9 cellular contexts compared by ENCODE assay signal in the genomic region with DNA sequence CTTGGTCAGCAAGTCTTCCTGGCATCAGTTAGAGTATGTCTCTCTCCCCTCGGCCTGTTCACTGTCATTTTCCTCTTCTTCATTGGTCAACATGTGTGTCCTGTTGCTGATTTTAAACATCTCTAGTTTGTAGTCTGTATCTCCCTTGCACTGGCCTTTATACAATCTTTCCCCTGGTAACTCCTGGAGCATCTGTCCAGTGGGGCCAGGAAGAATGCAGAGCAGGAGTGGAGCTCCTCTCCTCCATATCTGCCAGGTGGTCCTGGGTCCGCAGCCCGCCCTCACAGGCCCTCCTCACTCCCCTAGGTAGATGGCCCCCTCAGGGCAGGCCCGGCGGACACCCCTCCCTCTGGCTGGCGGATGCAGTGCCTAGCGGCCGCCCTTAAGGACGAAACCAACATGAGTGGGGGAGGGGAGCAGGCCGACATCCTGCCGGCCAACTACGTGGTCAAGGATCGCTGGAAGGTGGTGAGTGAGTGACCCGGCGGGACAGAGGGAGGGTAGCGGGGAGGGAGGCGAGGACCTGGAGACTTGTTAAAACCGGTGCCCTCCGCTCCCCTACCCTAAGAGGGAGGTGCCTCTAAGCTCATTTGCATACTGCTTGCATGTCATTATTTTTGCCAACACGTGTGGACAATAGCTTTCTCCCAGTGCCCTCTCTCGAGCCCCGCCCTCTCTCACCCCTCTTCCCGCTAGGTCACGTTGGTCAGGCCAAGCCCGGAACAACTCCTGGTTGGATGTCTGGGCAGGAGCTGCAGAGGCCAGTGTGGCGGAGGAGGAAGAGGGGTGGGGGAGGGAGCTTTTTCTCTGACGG. TPM values are rescaled to one million over a fixed set of nuclear protein-coding genes. Genes with fewer than 3 reads are reported as not detected.
DNase-seq lines count a peak whose midpoint lies in the region; ATAC-seq, FAIRE-seq and TF ChIP-seq lines count a peak whose summit lies in the region.
"Had no signal": no experiment of that assay in that cellular context is flagged by ENCODE, and none has a peak within 500 bp of the region (broad histone marks: within the 10 kb centered on the region; RNA-seq: fewer than 3 reads in every experiment).

No MANE protein-coding gene starts in this region.

- H3K14ac ChIP-seq in H1 (ENCODE audit: insufficient read length) = no peak overlapping the region

- peak overlapping the region; percentile 95 for H2BK15ac ChIP-seq in H1 (ENCODE audit: low read length)

- H4K20me1 ChIP-seq in BLaER1 treated with 17β-estradiol and CSF1 and Interleukin-3, amounts not matched to agents 10 nM and 100 nM = peaks cover 0 to 6% (median 0%) of the 10 kb centered on the region in 11 experiments; a peak in 3 of 22 replicates
- H4K20me1 ChIP-seq in H1 (replicated peaks in 1 of 2; ENCODE audit: control insufficient read depth in 1 of 2, insufficient read depth in 2 of 2, low read length in 2 of 2) = peaks cover 0 to 4% of the 10 kb centered on the region in 2 experiments

- peaks cover 14% of the 10 kb centered on the region; the same call in 1 of the 2 replicates for H3K23me2 ChIP-seq in H1 (ENCODE audit: low read depth, low read length)

- no peak overlapping the region for H2AK5ac ChIP-seq in H1 (ENCODE audit: low read depth, low read length)

- peak overlapping the region; percentile 91 for H2BK5ac ChIP-seq in H1 (ENCODE audit: low read depth, low read length)

- H3K36me3 ChIP-seq in BLaER1 treated with 17β-estradiol and CSF1 and Interleukin-3, amounts not matched to agents 10 nM and 100 nM = no peaks in the 10 kb centered on the region
- no peaks in the 10 kb centered on the region for H3K36me3 ChIP-seq in H1 (ENCODE audit: control insufficient read depth in 2 of 4, insufficient read depth in 4 of 4, low read length in 3 of 4)
- no peaks in the 10 kb centered on the region for H3K36me3 ChIP-seq in upper lobe of left lung

- H3K4ac ChIP-seq in H1 (replicated peaks; ENCODE audit: insufficient read length, low read depth, low read length) = peak overlapping the region; percentile 80

- TF ChIP-seq RAD21 in H1 (IDR thresholded peaks at IDR 0.05 in 1 of 2, conservative IDR thresholded peaks at IDR 0.05 in 1 of 2; ENCODE audit: low read depth in 2 of 2, low read length in 2 of 2) = peak in 1 of 2 experiments; percentile 0; a peak in 1 of 4 replicates

- TF ChIP-seq POLR2A in H1 (IDR thresholded peaks at IDR 0.05; ENCODE audit: control extremely low read depth in 1 of 2, low read depth in 2 of 2, low read length in 2 of 2) (peak in 1 of 2 experiments; percentile 77; a peak in 1 of 3 replicates), upper lobe of left lung (IDR thresholded peaks at IDR 0.05) (no peak)

- TF ChIP-seq EP300 in H1 (IDR thresholded peaks at IDR 0.05; ENCODE audit: borderline replicate concordance in 1 of 2, low read depth in 2 of 2, low read length in 2 of 2) (0 out of 3 replicates have a peak, but pooled peaks of 1 of the 2 experiments have one; percentile 50), upper lobe of left lung (IDR thresholded peaks at IDR 0.05) (no peak)

- H3K27ac ChIP-seq in BLaER1 treated with 17β-estradiol and CSF1 and Interleukin-3, amounts not matched to agents 10 nM and 100 nM = no peak overlapping the region
- H3K27ac ChIP-seq in H1 (ENCODE audit: low read depth, low read length) (peak overlapping the region; percentile 63), upper lobe of left lung (peak overlapping the region in 2 of 4 donors; percentile 58 to 63)

- peak overlapping the region; percentile 53 to 73 (median 62) for H3K4me3 ChIP-seq in BLaER1 treated with 17β-estradiol and CSF1 and Interleukin-3, amounts not matched to agents 10 nM and 100 nM
- H3K4me3 ChIP-seq in H1 (ENCODE audit: extremely low read depth in 1 of 4, insufficient read depth in 2 of 4, low read depth in 3 of 4, low read length in 4 of 4) (peak overlapping the region; percentile 78 to 90 (median 82)), upper lobe of left lung (peak overlapping the region in 3 of 4 donors; percentile 64 to 83 (median 66))

- H3K23ac ChIP-seq in H1 (ENCODE audit: insufficient read length) = no peak overlapping the region

- CTCF ChIA-PET in H1 (lab: Charles Lee; ENCODE audit: partially characterized antibody) = interaction anchor here (1.1 to 1.9 kb wide), 6 partner anchors 9 to 111 kb away, joined by 3 to 5 read pairs (median 4); no protein-coding TSS in a partner anchor

- H3K56ac ChIP-seq in H1 (replicated peaks; ENCODE audit: insufficient read length, low read depth, low read length) = no peak overlapping the region

- no peaks in the 10 kb centered on the region for H3K79me2 ChIP-seq in H1 (ENCODE audit: control insufficient read depth in 1 of 2, insufficient read depth in 2 of 2, low read length in 2 of 2)

- 6% methylated on average over 19 of the region's 27 CpGs; no CpG with 5 or more reads in 1 of the 2 experiments for WGBS in H1 (ENCODE audit: extremely low coverage in 1 of 2, insufficient coverage in 1 of 2, insufficient read length in 1 of 2, insufficient replicate concordance in 2 of 2, low coverage in 1 of 2, low lambda C conversion rate in 2 of 2, missing lambda C conversion rate in 1 of 2), 2 experiments
- WGBS in upper lobe of left lung, 2 donors = 20 to 30% methylated on average over 12 to 27 of the region's 27 CpGs

- peak overlapping the region; percentile 81 to 97 (median 95) for H3K4me2 ChIP-seq in BLaER1 treated with 17β-estradiol and CSF1 and Interleukin-3, amounts not matched to agents 10 nM and 100 nM
- peak overlapping the region; percentile 75 to 89 for H3K4me2 ChIP-seq in H1 (ENCODE audit: insufficient read depth in 1 of 2, low read depth in 2 of 2, low read length in 2 of 2)

- H3K9me3 ChIP-seq in BLaER1 treated with 17β-estradiol and CSF1 and Interleukin-3, amounts not matched to agents 10 nM and 100 nM (replicated peaks in 1 of 11) = peaks cover 0 to 7% (median 0%) of the 10 kb centered on the region in 11 experiments; a peak in 1 of 22 replicates
- no peaks in the 10 kb centered on the region for H3K9me3 ChIP-seq in H1 (ENCODE audit: insufficient read depth in 2 of 2, low read depth in 1 of 2, low read length in 1 of 2)
- H3K9me3 ChIP-seq in upper lobe of left lung = no peaks in the 10 kb centered on the region

- peaks cover 7 to 29% (median 21%) of the 10 kb centered on the region in 10 experiments; a peak in 19 of 20 replicates for H3K4me1 ChIP-seq in BLaER1 treated with 17β-estradiol and CSF1 and Interleukin-3, amounts not matched to agents 10 nM and 100 nM
- H3K4me1 ChIP-seq in H1 (replicated peaks in 1 of 4; ENCODE audit: control insufficient read depth in 3 of 4, insufficient read depth in 4 of 4, low read length in 3 of 4) (peaks cover 4 to 8% (median 7%) of the 10 kb centered on the region in 4 experiments), upper lobe of left lung (peaks cover 7 to 22% (median 9%) of the 10 kb centered on the region in 4 donors)

- no peaks in the 10 kb centered on the region for H3K79me1 ChIP-seq in H1 (ENCODE audit: low read depth, low read length)

- POLR2A ChIA-PET in H1 (lab: Charles Lee; ENCODE audit: partially characterized antibody) = interaction anchor here (0.6 to 1.7 kb wide), 15 partner anchors 9 to 264 kb away, joined by 3 to 7 read pairs (median 4); a partner anchor contains a TSS

- peak overlapping the region; percentile 35; the same call in 1 of the 2 replicates for H2BK12ac ChIP-seq in H1 (ENCODE audit: low read depth, low read length)

- ATAC-seq in GM18873 (IDR thresholded peaks at IDR 0.05; ENCODE audit: low FRiP score, unreplicated experiment) = peak; percentile 30
- ATAC-seq in HG03159 (IDR thresholded peaks at IDR 0.05; ENCODE audit: unreplicated experiment) = peak; percentile 34
- peak; percentile 82 to 86 for ATAC-seq in upper lobe of left lung (ENCODE audit: low FRiP score in 2 of 2)

- no peak overlapping the region for H2BK20ac ChIP-seq in H1 (ENCODE audit: low read length)

- H4K5ac ChIP-seq in H1 (ENCODE audit: insufficient read length, low read depth, low read length) = peak overlapping the region; percentile 31

- TF ChIP-seq CTCF in H1 (IDR thresholded peaks at IDR 0.05; ENCODE audit: control extremely low read depth in 1 of 3, insufficient read depth in 1 of 3, low read depth in 1 of 3, low read length in 3 of 3) (no peak), upper lobe of left lung (IDR thresholded peaks at IDR 0.05) (no peak)

- DNase-seq in SHP77 (lab: John Stamatoyannopoulos, UW) = peak; percentile 92 to 94
- DNase-seq in H1 (ENCODE audit: low read depth in 1 of 2, low spot score in 2 of 2) = peak; percentile 82 to 93
- DNase-seq in middle frontal gyrus (ENCODE audit: extremely low spot score, low spot score) = peak; percentile 54
- peak; percentile 84 to 85 for DNase-seq in upper lobe of left lung
- no peak for DNase-seq in stimulated activated naive CD4-positive, alpha-beta T cell treated with Interleukin-2 at 50 U/mL for 16 hours (lab: John Stamatoyannopoulos, UW)

- H2BK120ac ChIP-seq in H1 (replicated peaks; ENCODE audit: low read depth, low read length) = no peak overlapping the region

- H3K9ac ChIP-seq in BLaER1 treated with 17β-estradiol and CSF1 and Interleukin-3, amounts not matched to agents 10 nM and 100 nM = peak overlapping the region in 6 of 11 experiments; percentile 38 to 66 (median 46); a peak in 8 of 22 replicates
- peak overlapping the region in 3 of 4 experiments; percentile 27 to 51 (median 45); a peak in 5 of 7 replicates for H3K9ac ChIP-seq in H1 (replicated peaks in 1 of 4; ENCODE audit: extremely low read depth in 1 of 4, low read depth in 3 of 4, low read length in 3 of 4)

- H2AFZ ChIP-seq in H1 (ENCODE audit: low read length) = peak overlapping the region; percentile 90; the same call in 1 of the 2 replicates

- H4K91ac ChIP-seq in H1 (replicated peaks; ENCODE audit: insufficient read length, low read length) = no peak overlapping the region

- peak overlapping the region; percentile 22 for H4K8ac ChIP-seq in H1 (ENCODE audit: extremely low read depth, insufficient read depth, low read length)

- peaks cover 73 to 100% (median 94%) of the 10 kb centered on the region in 11 experiments for H3K27me3 ChIP-seq in BLaER1 treated with 17β-estradiol and CSF1 and Interleukin-3, amounts not matched to agents 10 nM and 100 nM
- peaks cover 11 to 48% (median 40%) of the 10 kb centered on the region in 4 experiments for H3K27me3 ChIP-seq in H1 (replicated peaks in 1 of 4; ENCODE audit: control insufficient read depth in 3 of 4, extremely low read depth in 1 of 4, insufficient read depth in 3 of 4, low read length in 3 of 4)
- peaks cover 0 to 22% (median 7%) of the 10 kb centered on the region in 4 donors for H3K27me3 ChIP-seq in upper lobe of left lung

- H3K18ac ChIP-seq in H1 (ENCODE audit: extremely low read depth, low read length) = peak overlapping the region; percentile 88

- FAIRE-seq in H1 (lab: Jason Lieb, UNC) = no peak

RNA-seq across cellular contexts. Expression of a gene that starts 3.2 kb away (rescaled TPM):
- 1.5 and 1.6 TPM in 2 replicates for total RNA-seq in H1 (2021; fragmentation: NEBNext Ultra II Directional; extraction: Animal tissue kit (Norgen Biotek cat#: 25700))
- polyA plus RNA-seq in H1 (2011; rRNA removed) = 0.53 and 0.63 TPM in 2 replicates
- polyA plus RNA-seq in H1 (2011; cell fraction: cytosol; rRNA removed) = 0.70 TPM
- 1.9 TPM for polyA plus RNA-seq in H1 (2011; cell fraction: nucleus; rRNA removed)
- 0.68 to 1.1 TPM (median 0.97 TPM) in 4 replicates for polyA plus RNA-seq in H1 (2012, experiment 1 of 2)
- polyA plus RNA-seq in H1 (2012, experiment 2 of 2) = 0.50 TPM
- 0.26 TPM for polyA plus RNA-seq in H1 (2013, experiment 1 of 2)
- polyA plus RNA-seq in H1 (2013, experiment 2 of 2) = 0.22 TPM
- polyA minus RNA-seq in H1 (2011; rRNA and poly(A)+ RNA removed) = 0.60 and 0.76 TPM in 2 replicates
- 0.66 TPM for polyA minus RNA-seq in H1 (2011; cell fraction: cytosol; rRNA and poly(A)+ RNA removed)
- 1.1 TPM for polyA minus RNA-seq in H1 (2011; cell fraction: nucleus; rRNA and poly(A)+ RNA removed)
- under 1 TPM in 4 of 6 donors, not detected in 2; 0.06 to 0.20 (median 0.11) TPM for total RNA-seq in upper lobe of left lung
- total RNA-seq: subcutaneous adipose tissue had no signal

RNA-seq across cellular contexts. Expression of a gene that starts 17.2 kb away (rescaled TPM):
- 33.9 and 37.2 TPM in 2 replicates for total RNA-seq in H1 (2021; fragmentation: NEBNext Ultra II Directional; extraction: Animal tissue kit (Norgen Biotek cat#: 25700))
- 134 and 168 TPM in 2 replicates for polyA plus RNA-seq in H1 (2011; rRNA removed)
- 125 TPM for polyA plus RNA-seq in H1 (2011; cell fraction: cytosol; rRNA removed)
- polyA plus RNA-seq in H1 (2011; cell fraction: nucleus; rRNA removed) = 70.6 TPM
- polyA plus RNA-seq in H1 (2012, experiment 1 of 2) = 48.8 to 75.5 TPM (median 71.2 TPM) in 4 replicates
- polyA plus RNA-seq in H1 (2012, experiment 2 of 2) = 54.9 TPM
- 53.9 TPM for polyA plus RNA-seq in H1 (2013, experiment 1 of 2)
- polyA plus RNA-seq in H1 (2013, experiment 2 of 2) = 54.5 TPM
- polyA minus RNA-seq in H1 (2011; rRNA and poly(A)+ RNA removed) = 7.8 and 8.3 TPM in 2 replicates
- polyA minus RNA-seq in H1 (2011; cell fraction: cytosol; rRNA and poly(A)+ RNA removed) = 11.4 TPM
- polyA minus RNA-seq in H1 (2011; cell fraction: nucleus; rRNA and poly(A)+ RNA removed) = 24.6 TPM
- 10 to 100 TPM; 15.7 to 63.4 (median 44.4) TPM for total RNA-seq in upper lobe of left lung

RNA-seq across cellular contexts. Expression of a gene that starts 51.6 kb away (rescaled TPM):
- not detected in 2 replicates for total RNA-seq in H1 (2021; fragmentation: NEBNext Ultra II Directional; extraction: Animal tissue kit (Norgen Biotek cat#: 25700))
- not detected in 2 replicates for polyA plus RNA-seq in H1 (2011; rRNA removed)
- polyA plus RNA-seq in H1 (2011; cell fraction: cytosol; rRNA removed) = not detected
- not detected for polyA plus RNA-seq in H1 (2011; cell fraction: nucleus; rRNA removed)
- 0.13 to 0.58 TPM (median 0.47 TPM) in 3 of 4 replicates, not detected in the other for polyA plus RNA-seq in H1 (2012, experiment 1 of 2)
- polyA plus RNA-seq in H1 (2012, experiment 2 of 2) = 0.22 TPM
- polyA plus RNA-seq in H1 (2013, experiment 1 of 2) = not detected
- not detected for polyA plus RNA-seq in H1 (2013, experiment 2 of 2)
- not detected in 2 replicates for polyA minus RNA-seq in H1 (2011; rRNA and poly(A)+ RNA removed)
- polyA minus RNA-seq in H1 (2011; cell fraction: cytosol; rRNA and poly(A)+ RNA removed) = not detected
- not detected for polyA minus RNA-seq in H1 (2011; cell fraction: nucleus; rRNA and poly(A)+ RNA removed)
- total RNA-seq in upper lobe of left lung = not detected
- total RNA-seq: subcutaneous adipose tissue had no signal

Comparison
In these comparisons a context has a peak if more than half of its experiments do, and no peak if none do; other contexts are left out.
1. ATAC-seq: peak in every context shown above with its lines; median percentile 84 in upper lobe of left lung; 34 in HG03159; 30 in GM18873.